ENCODE assay signal across 18 cellular contexts in genomic region chr20:51347871-51348270, GRCh38.
DNase-seq lines count a peak whose midpoint lies in the region; ATAC-seq, FAIRE-seq and TF ChIP-seq lines count a peak whose summit lies in the region.
"Had no signal": no experiment of that assay in that cellular context is flagged by ENCODE, and none has a peak within 500 bp of the region (broad histone marks: within the 10 kb centered on the region; RNA-seq: fewer than 3 reads in every experiment).

No MANE protein-coding gene starts in this region.

- H3K4me1 ChIP-seq in A549: peaks cover 34% of the 10 kb centered on the region
- peaks cover 48% of the 10 kb centered on the region for H3K4me1 ChIP-seq in PC-3 (ENCODE audit: insufficient read depth, low read length)
- no peaks in the 10 kb centered on the region for H3K4me1 ChIP-seq in right atrium auricular region

- H3F3A ChIP-seq in PC-3 (ENCODE audit: low read length, unreplicated experiment): peaks cover 12% of the 10 kb centered on the region

- no peak for TF ChIP-seq RAD21 in A549 (conservative IDR thresholded peaks at IDR 0.05 in 1 of 2, IDR thresholded peaks at IDR 0.05 in 1 of 2)

- no peak overlapping the region for H2AFZ ChIP-seq in PC-3 (ENCODE audit: low read length)
- H2AFZ ChIP-seq: GM23338 had no signal

- no peak for TF ChIP-seq POLR2A in A549 (IDR thresholded peaks at IDR 0.05; ENCODE audit: low read length)

- H4K20me1 ChIP-seq in PC-3 (ENCODE audit: low read length): no peaks in the 10 kb centered on the region
- H4K20me1 ChIP-seq: BLaER1 treated with 17β-estradiol and CSF1 and Interleukin-3, amounts not matched to agents 10 nM and 100 nM had no signal

- WGBS in A549 (ENCODE audit: missing lambda C conversion rate): 63% methylated on average over 1 of the region's 1 CpG

- H3K4me3 ChIP-seq in A549 (no peak overlapping the region), PC-3 (ENCODE audit: low read length) (no peak overlapping the region), right atrium auricular region (no peak overlapping the region)
- H3K4me3 ChIP-seq: BLaER1 treated with 17β-estradiol and CSF1 and Interleukin-3, amounts not matched to agents 10 nM and 100 nM; GM23338 had no signal

- peak overlapping the region; percentile 11; the same call in 1 of the 2 replicates for H3K9ac ChIP-seq in PC-3 (ENCODE audit: low read length)
- H3K9ac ChIP-seq: BLaER1 treated with 17β-estradiol and CSF1 and Interleukin-3, amounts not matched to agents 10 nM and 100 nM had no signal

- intact Hi-C loops in PC-3 (cut with micrococcal nuclease): no loop called here

- no peak overlapping the region for H3K4me2 ChIP-seq in A549
- no peak overlapping the region for H3K4me2 ChIP-seq in PC-3 (ENCODE audit: low read length)
- H3K4me2 ChIP-seq: BLaER1 treated with 17β-estradiol and CSF1 and Interleukin-3, amounts not matched to agents 10 nM and 100 nM; GM23338 had no signal

- no peak for TF ChIP-seq EP300 in A549 (IDR thresholded peaks at IDR 0.05)

- H3K27me3 ChIP-seq in PC-3 (ENCODE audit: low read length): no peaks in the 10 kb centered on the region
- no peaks in the 10 kb centered on the region for H3K27me3 ChIP-seq in right atrium auricular region
- H3K27me3 ChIP-seq: BLaER1 treated with 17β-estradiol and CSF1 and Interleukin-3, amounts not matched to agents 10 nM and 100 nM had no signal

- ATAC-seq in A549 (no peak), PC-3 (no peak), HG03025 (IDR thresholded peaks at IDR 0.05; ENCODE audit: low FRiP score, unreplicated experiment) (no peak)
- ATAC-seq: GM23338 had no signal

- H3K9me2 ChIP-seq in PC-3 (replicated peaks; ENCODE audit: low read length): no peaks in the 10 kb centered on the region

- no peaks in the 10 kb centered on the region for H3K79me2 ChIP-seq in PC-3 (ENCODE audit: low read length)

- TF ChIP-seq CTCF in A549 (IDR thresholded peaks at IDR 0.05) (no peak), PC-3 (conservative IDR thresholded peaks at IDR 0.05; ENCODE audit: low read depth, low read length) (no peak), right atrium auricular region (IDR thresholded peaks at IDR 0.05) (no peak)

- FAIRE-seq in A549 (lab: Jason Lieb, UNC): no peak
- FAIRE-seq: G401.6, GM12891 had no signal

- POLR2A ChIA-PET in A549 (lab: Yijun Ruan, JAX): no interaction called here
- POLR2A ChIA-PET in PC-3 (lab: Charles Lee; ENCODE audit: unreplicated experiment): no interaction called here

- H3K27ac ChIP-seq in A549 (peak overlapping the region; percentile 47 to 75; a peak in 4 of 6 replicates), PC-3 (ENCODE audit: low read length) (0 out of 2 replicates have a peak overlapping the region, but pooled peaks have one; percentile 43), right atrium auricular region (no peak overlapping the region)
- H3K27ac ChIP-seq: 22Rv1; BLaER1 treated with 17β-estradiol and CSF1 and Interleukin-3, amounts not matched to agents 10 nM and 100 nM had no signal

- DNase-seq in A549 (ENCODE audit: low read depth in 1 of 2, low spot score in 1 of 2) (no peak), PC-3 (no peak), SK-MEL-5 (ENCODE audit: low read depth, low spot score) (peak; percentile 43), foreskin melanocyte (peak; percentile 68), SHP77 (lab: John Stamatoyannopoulos, UW) (no peak), right atrium auricular region (ENCODE audit: low spot score) (no peak), NCI-H1092 (lab: John Stamatoyannopoulos, UW) (no peak)
- DNase-seq: ACHN; CD4-positive, CD25-positive, alpha-beta regulatory T cell; DMS79; EL; H7 had no signal

- no peaks in the 10 kb centered on the region for H3K36me3 ChIP-seq in PC-3 (ENCODE audit: low read depth, low read length)
- no peaks in the 10 kb centered on the region for H3K36me3 ChIP-seq in right atrium auricular region
- H3K36me3 ChIP-seq: BLaER1 treated with 17β-estradiol and CSF1 and Interleukin-3, amounts not matched to agents 10 nM and 100 nM had no signal

- H3K9me3 ChIP-seq in A549 (no peaks in the 10 kb centered on the region), PC-3 (ENCODE audit: low read length) (no peaks in the 10 kb centered on the region), right atrium auricular region (no peaks in the 10 kb centered on the region)

- in situ Hi-C loops in SK-MEL-5 (cut with HindIII; ENCODE audit: low pct_unique_long_range_greater_than_20kb, low sequenced_read_pairs): no loop called here

- CTCF ChIA-PET in A549 (lab: Yijun Ruan, JAX) (interaction anchor here (1.3 to 2.9 kb wide), 5 partner anchors 18 to 361 kb away, joined by 3 to 15 read pairs (median 6); no protein-coding TSS in a partner anchor), PC-3 (lab: Charles Lee) (no interaction called here)

- no TSS peak for BruUV-seq in PC-3 (replicated peaks; lab: Mats Ljungman, UMichigan)

TF ChIP-seq in A549, 52 proteins besides CTCF, POLR2A, EP300 and RAD21:
- TF ChIP-seq, protein P1, sequence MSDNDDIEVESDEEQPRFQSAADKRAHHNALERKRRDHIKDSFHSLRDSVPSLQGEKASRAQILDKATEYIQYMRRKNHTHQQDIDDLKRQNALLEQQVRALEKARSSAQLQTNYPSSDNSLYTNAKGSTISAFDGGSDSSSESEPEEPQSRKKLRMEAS (IDR thresholded peaks at IDR 0.05): no peak
- TF ChIP-seq KDM1A (IDR thresholded peaks at IDR 0.05; ENCODE audit: low read depth): no peak
- no peak for TF ChIP-seq CBX8 (IDR thresholded peaks at IDR 0.05)
- no peak for TF ChIP-seq GATA3 (IDR thresholded peaks at IDR 0.05; ENCODE audit: borderline replicate concordance)
- no peak for TF ChIP-seq FOSB (CRISPR knock-in tag; IDR thresholded peaks at IDR 0.05)
- no peak for TF ChIP-seq SMC3 (IDR thresholded peaks at IDR 0.05)
- TF ChIP-seq HDAC2 (IDR thresholded peaks at IDR 0.05): no peak
- TF ChIP-seq NR3C1 (IDR thresholded peaks at IDR 0.05): no peak
- no peak for TF ChIP-seq ATOH8 (CRISPR knock-in tag; IDR thresholded peaks at IDR 0.05; ENCODE audit: low read depth)
- TF ChIP-seq CBX2 (IDR thresholded peaks at IDR 0.05; ENCODE audit: borderline replicate concordance, low read depth): no peak
- TF ChIP-seq, protein P2, sequence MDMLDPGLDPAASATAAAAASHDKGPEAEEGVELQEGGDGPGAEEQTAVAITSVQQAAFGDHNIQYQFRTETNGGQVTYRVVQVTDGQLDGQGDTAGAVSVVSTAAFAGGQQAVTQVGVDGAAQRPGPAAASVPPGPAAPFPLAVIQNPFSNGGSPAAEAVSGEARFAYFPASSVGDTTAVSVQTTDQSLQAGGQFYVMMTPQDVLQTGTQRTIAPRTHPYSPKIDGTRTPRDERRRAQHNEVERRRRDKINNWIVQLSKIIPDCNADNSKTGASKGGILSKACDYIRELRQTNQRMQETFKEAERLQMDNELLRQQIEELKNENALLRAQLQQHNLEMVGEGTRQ (IDR thresholded peaks at IDR 0.05): no peak
- TF ChIP-seq HOXA7 (CRISPR knock-in tag; IDR thresholded peaks at IDR 0.05): no peak
- TF ChIP-seq BHLHE40 (IDR thresholded peaks at IDR 0.05; ENCODE audit: low read depth, low read length): no peak
- TF ChIP-seq MYC (IDR thresholded peaks at IDR 0.05; ENCODE audit: borderline replicate concordance, low read length): no peak
- TF ChIP-seq TP53 (CRISPR knock-in tag; IDR thresholded peaks at IDR 0.05): no peak
- TF ChIP-seq BCL3 (IDR thresholded peaks at IDR 0.05): no peak
- no peak for TF ChIP-seq ESRRA (IDR thresholded peaks at IDR 0.05; ENCODE audit: borderline replicate concordance, low read length)
- no peak for TF ChIP-seq HMGXB4 (CRISPR knock-in tag; IDR thresholded peaks at IDR 0.05; ENCODE audit: borderline replicate concordance)
- no peak for TF ChIP-seq E2F6 (IDR thresholded peaks at IDR 0.05; ENCODE audit: borderline replicate concordance, low read depth)

Comparison
In these comparisons a context has a peak if more than half of its experiments do, and no peak if none do; other contexts are left out.
1. DNase-seq: peak in SK-MEL-5 (single experiment) and foreskin melanocyte (single experiment); none in A549 (0 of 2), PC-3 (single experiment), SHP77 (0 of 2), right atrium auricular region (single experiment) and NCI-H1092 (single experiment).
2. H3K27ac ChIP-seq: peak in A549 (2 of 2) and PC-3 (single experiment); none in right atrium auricular region (0 of 2).